ENCODE assay signal across 21 cellular contexts in genomic region chr6:92292067-92292466, GRCh38.
"Had no signal": no experiment of that assay in that cellular context is flagged by ENCODE, and none has a peak within 500 bp of the region (broad histone marks: within the 10 kb centered on the region; RNA-seq: fewer than 3 reads in every experiment).

No MANE protein-coding gene starts in this region.

- H3K4me1 ChIP-seq: esophagus muscularis mucosa, gastrocnemius medialis, left ventricle myocardium inferior, lower lobe of right lung, pancreas, upper lobe of left lung, uterus had no signal

- H3K9me3 ChIP-seq: esophagus muscularis mucosa, gastrocnemius medialis, lower lobe of right lung, pancreas, upper lobe of left lung, uterus had no signal

- H3K36me3 Mint-ChIP-seq: memory B cell had no signal

- H3K4me3 Mint-ChIP-seq: memory B cell; natural killer cell treated with Interleukin-12 subunit alpha and Interleukin-12 subunit beta and Interleukin-15 and Interleukin-18, amount 100 ng/mL, for 72 hours had no signal

- DNase-seq: effector memory CD4-positive, alpha-beta T cell; gastrocnemius medialis; glutamatergic neuron; kidney; left cardiac atrium; left ventricle myocardium inferior; lower lobe of right lung; midbrain; occipital lobe; pancreas; right cardiac atrium; small intestine; stimulated activated CD4-positive, alpha-beta T cell treated with anti-CD3 and anti-CD28 coated beads, Interleukin-2, amount 100 ng/mL, for 48 hours; stimulated activated naive CD4-positive, alpha-beta T cell treated with Interleukin-2 at 50 U/mL for 16 hours; upper lobe of left lung; uterus had no signal

- H3K27me3 Mint-ChIP-seq: memory B cell; natural killer cell treated with Interleukin-12 subunit alpha and Interleukin-12 subunit beta and Interleukin-15 and Interleukin-18, amount 100 ng/mL, for 72 hours; progenitor cell of endocrine pancreas had no signal

- H3K4me3 ChIP-seq: esophagus muscularis mucosa, gastrocnemius medialis, left ventricle myocardium inferior, lower lobe of right lung, pancreas, upper lobe of left lung, uterus had no signal

- H3K27ac ChIP-seq: epithelial cell of prostate, esophagus muscularis mucosa, gastrocnemius medialis, left ventricle myocardium inferior, lower lobe of right lung, pancreas, upper lobe of left lung, uterus had no signal

- H3K36me3 ChIP-seq: esophagus muscularis mucosa, gastrocnemius medialis, left ventricle myocardium inferior, lower lobe of right lung, pancreas, upper lobe of left lung, uterus had no signal

- H3K27me3 ChIP-seq: esophagus muscularis mucosa, gastrocnemius medialis, upper lobe of left lung, uterus had no signal

- H3K4me1 Mint-ChIP-seq: memory B cell had no signal

- H3K27ac Mint-ChIP-seq: memory B cell; natural killer cell treated with Interleukin-12 subunit alpha and Interleukin-12 subunit beta and Interleukin-15 and Interleukin-18, amount 100 ng/mL, for 72 hours; progenitor cell of endocrine pancreas had no signal
